Comparison of ENCODE assay signal across 8 cellular contexts in the genomic region with DNA sequence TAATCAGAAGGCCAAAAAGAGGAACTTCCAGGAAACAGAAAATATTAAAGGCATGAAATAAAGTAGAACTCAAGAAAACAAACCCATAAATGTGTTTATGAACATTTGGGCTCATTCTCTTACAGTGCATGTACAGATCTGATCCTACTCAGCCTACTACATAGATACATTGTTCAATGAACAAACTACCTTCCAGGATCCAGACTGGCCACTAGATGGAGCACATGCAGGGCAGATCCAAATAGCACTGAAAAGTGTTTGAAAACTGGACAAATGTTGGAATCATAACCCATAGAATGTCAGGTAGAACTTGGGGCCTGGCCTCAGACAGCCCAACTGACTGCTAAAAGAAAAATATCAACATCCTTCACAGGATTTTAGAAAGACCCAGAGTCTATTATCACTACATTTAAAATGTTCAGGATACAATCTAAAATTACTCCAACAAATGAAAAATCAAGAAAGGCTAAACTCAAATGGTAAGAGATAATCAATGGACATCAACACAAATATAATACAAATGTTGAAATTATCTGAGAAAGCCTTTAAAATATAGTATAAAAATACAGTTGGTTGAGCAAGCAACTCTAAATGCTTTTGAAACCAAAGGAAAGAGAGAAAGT.
DNase-seq lines count a peak whose midpoint lies in the region; ATAC-seq lines count a peak whose summit lies in the region.

No MANE protein-coding gene starts in this region.

- intact Hi-C loops in activated T-helper 1 cell treated with anti-CD3 and anti-CD28 coated beads, Interleukin-12 subunit alpha, Interleukin-12 subunit beta, Interleukin-2, Interleukin-4 antibody, amounts not matched to agents 30 ng/mL and 10 ng/mL and 1 ng/mL, durations not matched to agents 14 hours and 24 hours and 36 hours (cut with micrococcal nuclease): loop anchor here (5.0 kb wide), 1 partner anchor 372 kb away; no protein-coding TSS in a partner anchor

- H3K4me1 Mint-ChIP-seq in stimulated activated naive B cell treated with anti-CD40 and anti-IgM and Interleukin-4, amounts not matched to agents 10 μg/mL and 1 μg/mL and 100 μg/mL, for 72 hours: no peaks in the 10 kb centered on the region
- H3K4me1 Mint-ChIP-seq in activated T-helper 1 cell treated with anti-CD3 and anti-CD28 coated beads, Interleukin-12 subunit alpha, Interleukin-12 subunit beta, Interleukin-2, Interleukin-4 antibody, amounts not matched to agents 30 ng/mL and 10 ng/mL and 1 ng/mL, durations not matched to agents 14 hours and 24 hours and 36 hours (ENCODE audit: low read depth): no peaks in the 10 kb centered on the region

- ATAC-seq in HG02884 (IDR thresholded peaks at IDR 0.05; ENCODE audit: unreplicated experiment): peak; percentile 63
- peak; percentile 43 for ATAC-seq in esophagus mucosa
- ATAC-seq in stimulated activated naive B cell treated with anti-CD40 and anti-IgM and Interleukin-4, amounts not matched to agents 10 μg/mL and 1 μg/mL and 100 μg/mL, for 72 hours (replicated peaks): peak; percentile 59 to 63
- no peak for ATAC-seq in GM19035 (IDR thresholded peaks at IDR 0.05; ENCODE audit: unreplicated experiment)

- H3K4me3 Mint-ChIP-seq in stimulated activated naive B cell treated with anti-CD40 and anti-IgM and Interleukin-4, amounts not matched to agents 10 μg/mL and 1 μg/mL and 100 μg/mL, for 72 hours: no peak overlapping the region
- H3K4me3 Mint-ChIP-seq in activated T-helper 1 cell treated with anti-CD3 and anti-CD28 coated beads, Interleukin-12 subunit alpha, Interleukin-12 subunit beta, Interleukin-2, Interleukin-4 antibody, amounts not matched to agents 30 ng/mL and 10 ng/mL and 1 ng/mL, durations not matched to agents 14 hours and 24 hours and 36 hours: no peak overlapping the region

- H3K27ac Mint-ChIP-seq in stimulated activated naive B cell treated with anti-CD40 and anti-IgM and Interleukin-4, amounts not matched to agents 10 μg/mL and 1 μg/mL and 100 μg/mL, for 72 hours: no peak overlapping the region
- H3K27ac Mint-ChIP-seq in activated T-helper 1 cell treated with anti-CD3 and anti-CD28 coated beads, Interleukin-12 subunit alpha, Interleukin-12 subunit beta, Interleukin-2, Interleukin-4 antibody, amounts not matched to agents 30 ng/mL and 10 ng/mL and 1 ng/mL, durations not matched to agents 14 hours and 24 hours and 36 hours: no peak overlapping the region

- peaks cover 5 to 8% of the 10 kb centered on the region in 2 donors for H3K9me3 Mint-ChIP-seq in stimulated activated naive B cell treated with anti-CD40 and anti-IgM and Interleukin-4, amounts not matched to agents 10 μg/mL and 1 μg/mL and 100 μg/mL, for 72 hours
- H3K9me3 Mint-ChIP-seq in activated T-helper 1 cell treated with anti-CD3 and anti-CD28 coated beads, Interleukin-12 subunit alpha, Interleukin-12 subunit beta, Interleukin-2, Interleukin-4 antibody, amounts not matched to agents 30 ng/mL and 10 ng/mL and 1 ng/mL, durations not matched to agents 14 hours and 24 hours and 36 hours: no peaks in the 10 kb centered on the region

- H3K36me3 Mint-ChIP-seq in stimulated activated naive B cell treated with anti-CD40 and anti-IgM and Interleukin-4, amounts not matched to agents 10 μg/mL and 1 μg/mL and 100 μg/mL, for 72 hours: no peaks in the 10 kb centered on the region
- H3K36me3 Mint-ChIP-seq in activated T-helper 1 cell treated with anti-CD3 and anti-CD28 coated beads, Interleukin-12 subunit alpha, Interleukin-12 subunit beta, Interleukin-2, Interleukin-4 antibody, amounts not matched to agents 30 ng/mL and 10 ng/mL and 1 ng/mL, durations not matched to agents 14 hours and 24 hours and 36 hours (ENCODE audit: low read depth): no peaks in the 10 kb centered on the region

- DNase-seq in NOMO-1 (lab: John Stamatoyannopoulos, UW; ENCODE audit: unreplicated experiment in 2 of 2) (peak; percentile 23 to 31), NOMO-1 treated with dmso at 0.1 percent for 144 hours (lab: John Stamatoyannopoulos, UW; ENCODE audit: unreplicated experiment) (no peak), OCI-M1 (lab: John Stamatoyannopoulos, UW) (peak; percentile 22)
- no peak for DNase-seq in stimulated activated naive B cell treated with anti-CD40 and anti-IgM and Interleukin-4, amounts not matched to agents 10 μg/mL and 1 μg/mL and 100 μg/mL, for 72 hours
- DNase-seq in activated T-helper 1 cell treated with anti-CD3 and anti-CD28 coated beads, Interleukin-12 subunit alpha, Interleukin-12 subunit beta, Interleukin-2, Interleukin-4 antibody, amounts not matched to agents 30 ng/mL and 10 ng/mL and 1 ng/mL, durations not matched to agents 14 hours and 24 hours and 36 hours (ENCODE audit: low spot score): no peak

- peaks cover 23 to 46% of the 10 kb centered on the region in 2 donors for H3K27me3 Mint-ChIP-seq in stimulated activated naive B cell treated with anti-CD40 and anti-IgM and Interleukin-4, amounts not matched to agents 10 μg/mL and 1 μg/mL and 100 μg/mL, for 72 hours
- peaks cover 1% of the 10 kb centered on the region for H3K27me3 Mint-ChIP-seq in activated T-helper 1 cell treated with anti-CD3 and anti-CD28 coated beads, Interleukin-12 subunit alpha, Interleukin-12 subunit beta, Interleukin-2, Interleukin-4 antibody, amounts not matched to agents 30 ng/mL and 10 ng/mL and 1 ng/mL, durations not matched to agents 14 hours and 24 hours and 36 hours (ENCODE audit: insufficient read depth)

Comparison
In these comparisons a context has a peak if more than half of its experiments do, and no peak if none do; other contexts are left out.
1. DNase-seq: peak in NOMO-1 (2 of 2) and OCI-M1 (single experiment); none in NOMO-1 treated with dmso at 0.1 percent for 144 hours (single experiment), stimulated activated naive B cell treated with anti-CD40 and anti-IgM and Interleukin-4, amounts not matched to agents 10 μg/mL and 1 μg/mL and 100 μg/mL, for 72 hours (single experiment) and activated T-helper 1 cell treated with anti-CD3 and anti-CD28 coated beads, Interleukin-12 subunit alpha, Interleukin-12 subunit beta, Interleukin-2, Interleukin-4 antibody, amounts not matched to agents 30 ng/mL and 10 ng/mL and 1 ng/mL, durations not matched to agents 14 hours and 24 hours and 36 hours (single experiment).